Comparison of ENCODE assay signal across 25 cellular contexts in genomic region chr2:9991221-9991620, GRCh38. TPM values are rescaled to one million over a fixed set of nuclear protein-coding genes. Genes with fewer than 3 reads are reported as not detected.
DNase-seq lines count a peak whose midpoint lies in the region; ATAC-seq and TF ChIP-seq lines count a peak whose summit lies in the region.
"Had no signal": no experiment of that assay in that cellular context is flagged by ENCODE, and none has a peak within 500 bp of the region (broad histone marks: within the 10 kb centered on the region; RNA-seq: fewer than 3 reads in every experiment).

No MANE protein-coding gene starts in this region.

- H3K27me3 ChIP-seq in right atrium auricular region (no peaks in the 10 kb centered on the region), osteoblast (ENCODE audit: insufficient read depth, low read length) (no peaks in the 10 kb centered on the region)
- H3K27me3 ChIP-seq: brain microvascular endothelial cell, esophagus muscularis mucosa, Peyer's patch had no signal

- H3K4me3 ChIP-seq in right atrium auricular region (no peak overlapping the region), osteoblast (ENCODE audit: insufficient read depth, low read length) (no peak overlapping the region)
- H3K4me3 ChIP-seq: esophagus muscularis mucosa, HAP-1, left ventricle myocardium inferior, Peyer's patch had no signal

- intact Hi-C loops in cardiac septum (cut with DNase I), result no loop called here

- H3K27ac ChIP-seq in right atrium auricular region (peak overlapping the region; percentile 23 to 86), osteoblast (ENCODE audit: low read depth, low read length) (peak overlapping the region; percentile 25)
- H3K27ac ChIP-seq: brain microvascular endothelial cell, left ventricle myocardium inferior, Peyer's patch had no signal

- H3K4me1 ChIP-seq in right atrium auricular region, result peaks cover 0 to 57% of the 10 kb centered on the region in 2 donors
- H3K4me1 ChIP-seq in osteoblast (ENCODE audit: insufficient read depth, low read length), result peaks cover 27% of the 10 kb centered on the region
- H3K4me1 ChIP-seq: Caco-2, HAP-1, Peyer's patch had no signal

- no peaks in the 10 kb centered on the region for H4K20me1 ChIP-seq in osteoblast (ENCODE audit: insufficient read depth, low read length)

- H3K36me3 ChIP-seq in right atrium auricular region (no peaks in the 10 kb centered on the region), osteoblast (ENCODE audit: insufficient read depth, low read length) (no peaks in the 10 kb centered on the region)
- H3K36me3 ChIP-seq: brain microvascular endothelial cell, left ventricle myocardium inferior, Peyer's patch had no signal

- no peak for DNase-seq in right atrium auricular region (ENCODE audit: low spot score)
- no peak for DNase-seq in cardiac septum (ENCODE audit: low spot score)
- peak; percentile 21 for DNase-seq in dermis blood vessel endothelial cell
- DNase-seq in osteoblast (ENCODE audit: insufficient read length, low spot score, missing footprints), result no peak
- DNase-seq in NCI-H187 (lab: John Stamatoyannopoulos, UW), result no peak
- DNase-seq: activated CD8-positive, alpha-beta memory T cell treated with anti-CD3 and anti-CD28 coated beads, Interleukin-2, amount 50 U/mL, for 4 hours; activated naive CD4-positive, alpha-beta T cell treated with anti-CD3 and anti-CD28 coated beads, Interleukin-2, amount 10 ng/mL, durations not matched to agents 7 days and 5 days; amniotic stem cell; brain microvascular endothelial cell; Caco-2; DMS79 treated with DMSO at 0.1 percent for 48 hours; hippocampal formation; NCI-H1105 treated with DMSO at 0.1 percent for 48 hours; NCI-H2029 treated with DMSO at 0.1 percent for 48 hours; NCI-H526 treated with DMSO at 0.1 percent for 48 hours; Peyer's patch; SIG-M5; stimulated activated naive CD4-positive, alpha-beta T cell had no signal

- H3K79me2 ChIP-seq in osteoblast (ENCODE audit: insufficient read depth, low read length), result no peaks in the 10 kb centered on the region

- no peak overlapping the region for H2AFZ ChIP-seq in osteoblast (ENCODE audit: low read length)

- ATAC-seq in HG03196 (IDR thresholded peaks at IDR 0.05; ENCODE audit: unreplicated experiment) (no peak), GM18519 (IDR thresholded peaks at IDR 0.05; ENCODE audit: low FRiP score, unreplicated experiment) (no peak), HG03135 (IDR thresholded peaks at IDR 0.05; ENCODE audit: unreplicated experiment) (no peak)
- ATAC-seq: natural killer cell treated with Interleukin-12 subunit alpha and Interleukin-12 subunit beta and Interleukin-15 and Interleukin-18, amount 100 ng/mL, for 72 hours had no signal

- H3K4me2 ChIP-seq in osteoblast (ENCODE audit: insufficient read depth, low read length), result no peak overlapping the region

- no peak for TF ChIP-seq CTCF in right atrium auricular region (IDR thresholded peaks at IDR 0.05)
- TF ChIP-seq CTCF in osteoblast (IDR thresholded peaks at IDR 0.05; ENCODE audit: extremely low read depth, low read depth, low read length), result no peak

- H3K9me3 ChIP-seq in right atrium auricular region (no peaks in the 10 kb centered on the region), osteoblast (ENCODE audit: low read depth, low read length) (no peaks in the 10 kb centered on the region)
- H3K9me3 ChIP-seq: Caco-2, esophagus muscularis mucosa, HAP-1, left ventricle myocardium inferior, Peyer's patch had no signal

RNA-seq across cellular contexts. Expression of gene GRHL1, which starts 39.7 kb away (rescaled TPM):
- 1 to 10 TPM; 1.3 to 3.2 TPM for total RNA-seq in right atrium auricular region
- 1.1 TPM for total RNA-seq in cardiac septum
- 0.37 and 0.85 TPM in 2 replicates for total RNA-seq in dermis blood vessel endothelial cell
- 0.29 and 0.36 TPM in 2 replicates for total RNA-seq in osteoblast

RNA-seq across cellular contexts. Expression of gene KLF11, which starts 52.1 kb away (rescaled TPM):
- total RNA-seq in right atrium auricular region (10 to 100 TPM; 18.8 to 30.6 TPM), cardiac septum (22.3 TPM), dermis blood vessel endothelial cell (7.6 and 11.6 TPM in 2 replicates), osteoblast (6.8 and 8.3 TPM in 2 replicates)
